Comparison of ENCODE assay signal across 8 cellular contexts in the genomic region with DNA sequence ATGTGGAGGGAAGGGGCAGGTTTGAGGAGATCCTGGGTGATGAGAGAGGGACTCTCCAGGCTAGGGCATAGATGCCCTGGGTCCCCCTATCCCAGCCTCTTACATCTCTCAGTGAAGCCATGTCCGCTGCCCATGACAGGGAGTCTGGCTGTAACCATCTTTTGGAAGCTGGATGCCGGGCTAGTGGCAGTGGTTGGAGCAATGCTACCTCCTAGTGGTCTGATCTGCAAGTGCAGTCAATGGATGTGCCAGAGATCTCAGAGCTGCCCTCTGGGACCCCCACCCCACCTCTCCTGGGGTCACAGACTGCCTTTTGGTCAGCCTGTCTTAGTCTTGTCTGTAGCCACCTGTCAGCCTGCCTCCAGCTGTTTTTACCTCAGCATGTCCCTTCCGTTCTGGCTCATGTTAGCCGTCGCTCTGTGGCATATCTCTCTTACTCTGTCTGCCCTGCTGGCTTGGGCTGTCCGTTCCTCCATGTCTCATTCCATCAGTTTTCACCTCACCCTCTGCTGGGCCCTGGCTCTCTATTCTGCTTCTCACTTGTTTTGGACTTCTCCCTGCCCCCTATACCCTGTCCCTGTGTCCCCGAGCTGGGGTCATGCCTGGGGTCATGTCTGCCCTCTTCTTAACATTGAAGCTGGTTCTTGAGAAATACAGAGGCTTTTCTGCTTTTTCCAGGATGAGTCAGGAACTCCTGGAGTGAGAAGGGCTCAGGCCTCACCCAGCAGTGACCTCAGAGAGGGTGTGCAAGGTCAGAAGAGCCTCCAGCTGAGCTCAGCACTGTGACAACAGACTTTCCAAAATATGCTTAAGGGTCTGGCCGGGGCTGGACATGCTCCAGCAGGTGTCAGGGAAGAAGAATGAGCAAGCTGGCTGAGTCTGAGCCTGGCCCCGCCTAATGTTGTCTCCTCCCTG. TPM values are rescaled to one million over a fixed set of nuclear protein-coding genes. Genes with fewer than 3 reads are reported as not detected.
DNase-seq lines count a peak whose midpoint lies in the region; ATAC-seq and TF ChIP-seq lines count a peak whose summit lies in the region.

No MANE protein-coding gene starts in this region.

- H3K4me3 Mint-ChIP-seq in CD14-positive monocyte = no peak overlapping the region
- no peak overlapping the region for H3K4me3 Mint-ChIP-seq in H9
- H3K4me3 Mint-ChIP-seq in stimulated activated naive B cell treated with anti-CD40 and anti-IgM and Interleukin-4, amounts not matched to agents 10 μg/mL and 1 μg/mL and 100 μg/mL, for 72 hours = no peak overlapping the region

- H3K4me1 Mint-ChIP-seq in CD14-positive monocyte = peaks cover 4% of the 10 kb centered on the region
- peaks cover 17 to 23% of the 10 kb centered on the region in 2 experiments for H3K4me1 Mint-ChIP-seq in H9
- peaks cover 6 to 7% of the 10 kb centered on the region in 2 donors for H3K4me1 Mint-ChIP-seq in stimulated activated naive B cell treated with anti-CD40 and anti-IgM and Interleukin-4, amounts not matched to agents 10 μg/mL and 1 μg/mL and 100 μg/mL, for 72 hours

- no peak overlapping the region for H4K8ac ChIP-seq in H9 (replicated peaks; ENCODE audit: insufficient read length, low read depth, low read length)

- H3K79me2 ChIP-seq in H9 (ENCODE audit: insufficient read depth, low read length) = no peaks in the 10 kb centered on the region

- H3K36me3 Mint-ChIP-seq in CD14-positive monocyte (no peaks in the 10 kb centered on the region), H9 (ENCODE audit: insufficient read depth in 1 of 3, low read depth in 3 of 3) (no peaks in the 10 kb centered on the region; a peak in 1 of 7 replicates)
- no peaks in the 10 kb centered on the region for H3K36me3 Mint-ChIP-seq in stimulated activated naive B cell treated with anti-CD40 and anti-IgM and Interleukin-4, amounts not matched to agents 10 μg/mL and 1 μg/mL and 100 μg/mL, for 72 hours

- H2BK12ac ChIP-seq in H9 (ENCODE audit: insufficient read length, low read depth, low read length) = no peak overlapping the region

- WGBS in H9 (ENCODE audit: extremely low coverage, insufficient read length, low lambda C conversion rate) = no CpG with 5 or more reads among the region's 9 CpGs

- H3K9me3 Mint-ChIP-seq in CD14-positive monocyte (no peaks in the 10 kb centered on the region), H9 (no peaks in the 10 kb centered on the region; a peak in 1 of 5 replicates)
- no peaks in the 10 kb centered on the region for H3K9me3 Mint-ChIP-seq in stimulated activated naive B cell treated with anti-CD40 and anti-IgM and Interleukin-4, amounts not matched to agents 10 μg/mL and 1 μg/mL and 100 μg/mL, for 72 hours

- no peaks in the 10 kb centered on the region for H3K27me3 ChIP-seq in H9 (ENCODE audit: insufficient read depth, low read length)

- peak; percentile 89 for TF ChIP-seq CTCF in CD14-positive monocyte (IDR thresholded peaks at IDR 0.05)
- peak; percentile 95 for TF ChIP-seq CTCF in H9 (conservative IDR thresholded peaks at IDR 0.05)
- peak; percentile 64 for TF ChIP-seq CTCF in mucosa of descending colon (IDR thresholded peaks at IDR 0.05)

- no peak overlapping the region for H2BK20ac ChIP-seq in H9 (ENCODE audit: low read depth, low read length, poor library complexity, severe bottlenecking)

- H3K9ac ChIP-seq in H9 (ENCODE audit: extremely low read depth, insufficient read length, low read length) = no peak overlapping the region

- H3K18ac ChIP-seq in H9 (ENCODE audit: insufficient read length, low read depth, low read length) = no peak overlapping the region

- DNase-seq in CD14-positive monocyte (ENCODE audit: low spot score) (no peak), H9 (peak; percentile 84), NCI-H774 (lab: John Stamatoyannopoulos, UW) (peak; percentile 31), epidermal melanocyte (ENCODE audit: insufficient read length, low spot score) (peak; percentile 71), mucosa of descending colon (peak in 1 of 3 donors; percentile 72)
- DNase-seq in activated CD8-positive, alpha-beta memory T cell treated with anti-CD3 and anti-CD28 coated beads, Interleukin-2, amount 50 U/mL, for 4 hours = peak; percentile 50
- DNase-seq in stimulated activated naive B cell treated with anti-CD40 and anti-IgM and Interleukin-4, amounts not matched to agents 10 μg/mL and 1 μg/mL and 100 μg/mL, for 72 hours = peak; percentile 37

- H2BK120ac ChIP-seq in H9 (ENCODE audit: low read depth, low read length, poor library complexity, severe bottlenecking) = no peak overlapping the region

- no peak overlapping the region for H2AFZ ChIP-seq in H9 (ENCODE audit: low read length)

- peaks cover 3% of the 10 kb centered on the region; the same call in 1 of the 2 replicates for H3K4me1 ChIP-seq in H9 (ENCODE audit: insufficient read depth, low read length)
- H3K4me1 ChIP-seq in mucosa of descending colon (ENCODE audit: low read depth) = no peaks in the 10 kb centered on the region

- no peak overlapping the region for H3K4me3 ChIP-seq in mucosa of descending colon

- no peaks in the 10 kb centered on the region for H3K79me1 ChIP-seq in H9 (ENCODE audit: insufficient read depth, low read depth, low read length, poor library complexity, severe bottlenecking)

- intact Hi-C loops in CD14-positive monocyte (cut with micrococcal nuclease) (loop anchor here in 1 of 2 donors (2.0 kb wide), 1 partner anchor 118 kb away; no protein-coding TSS in a partner anchor), mucosa of descending colon (cut with DNase I, micrococcal nuclease) (loop anchor here in 1 of 2 donors (5.0 kb wide), 1 partner anchor 123 kb away; no protein-coding TSS in a partner anchor)

- no peaks in the 10 kb centered on the region for H3K36me3 ChIP-seq in mucosa of descending colon (ENCODE audit: low read depth)

- no peaks in the 10 kb centered on the region for H3K23me2 ChIP-seq in H9 (ENCODE audit: insufficient read length, low read depth, low read length, poor library complexity, severe bottlenecking)

- H2BK15ac ChIP-seq in H9 (ENCODE audit: low read depth, low read length) = no peak overlapping the region

- ATAC-seq in mucosa of descending colon (peak; percentile 71), HG02870 (IDR thresholded peaks at IDR 0.05; ENCODE audit: unreplicated experiment) (no peak)
- peak; percentile 63 to 74 for ATAC-seq in stimulated activated naive B cell treated with anti-CD40 and anti-IgM and Interleukin-4, amounts not matched to agents 10 μg/mL and 1 μg/mL and 100 μg/mL, for 72 hours (replicated peaks)

- no peak overlapping the region for H3K23ac ChIP-seq in H9 (ENCODE audit: insufficient read length, low read depth, low read length)

- peak overlapping the region in 1 of 7 donors; percentile 21 for H3K27ac Mint-ChIP-seq in CD14-positive monocyte
- H3K27ac Mint-ChIP-seq in H9 = no peak overlapping the region
- no peak overlapping the region for H3K27ac Mint-ChIP-seq in stimulated activated naive B cell treated with anti-CD40 and anti-IgM and Interleukin-4, amounts not matched to agents 10 μg/mL and 1 μg/mL and 100 μg/mL, for 72 hours

- H3K4me2 ChIP-seq in H9 (ENCODE audit: insufficient read depth, insufficient read length, low read length) = no peak overlapping the region

- H3K27ac ChIP-seq in H9 (ENCODE audit: insufficient read length, low read depth, low read length) = no peak overlapping the region

- no peak overlapping the region for H4K5ac ChIP-seq in H9 (ENCODE audit: insufficient read length, low read depth, low read length)

- H3K9me3 ChIP-seq in H9 (ENCODE audit: control insufficient read depth, low read depth, low read length) (no peaks in the 10 kb centered on the region), mucosa of descending colon (no peaks in the 10 kb centered on the region)

- H3K4ac ChIP-seq in H9 (ENCODE audit: low read depth, low read length) = no peak overlapping the region

- no peak overlapping the region for H4K91ac ChIP-seq in H9 (ENCODE audit: insufficient read length, low read depth, low read length)

- H3K27me3 Mint-ChIP-seq in CD14-positive monocyte (ENCODE audit: low read depth in 3 of 3) (peaks cover 8 to 22% (median 10%) of the 10 kb centered on the region in 3 donors), H9 (ENCODE audit: low read depth) (peaks cover 20% of the 10 kb centered on the region)
- H3K27me3 Mint-ChIP-seq in stimulated activated naive B cell treated with anti-CD40 and anti-IgM and Interleukin-4, amounts not matched to agents 10 μg/mL and 1 μg/mL and 100 μg/mL, for 72 hours = peaks cover 37 to 47% of the 10 kb centered on the region in 2 donors

- no peak overlapping the region for H3K56ac ChIP-seq in H9 (ENCODE audit: insufficient read length, low read depth, low read length)

- no peaks in the 10 kb centered on the region for H4K20me1 ChIP-seq in H9 (ENCODE audit: control insufficient read depth, insufficient read depth, insufficient read length)

- no peak overlapping the region for H2AK5ac ChIP-seq in H9 (ENCODE audit: insufficient read length, low read length)

- no peak overlapping the region for H3T11ph ChIP-seq in H9 (ENCODE audit: low read length)

- no peak overlapping the region for H2BK5ac ChIP-seq in H9 (ENCODE audit: insufficient read length, low read length)

- H3K14ac ChIP-seq in H9 (ENCODE audit: insufficient read depth, low read length) = no peak overlapping the region

RNA-seq across cellular contexts. Expression of a gene that starts 52.0 kb away (rescaled TPM):
- not detected for polyA plus RNA-seq in CD14-positive monocyte
- 176 and 184 TPM in 2 replicates for total RNA-seq in H9 (2021)
- total RNA-seq in mucosa of descending colon = 10 to 100 TPM in 2 of 3 donors, 1 to 10 TPM in 1; 2.8 to 32.5 (median 28.3) TPM
